21 cellular contexts compared by ENCODE assay signal in genomic region chr2:239775623-239776440, GRCh38.
DNase-seq lines count a peak whose midpoint lies in the region; ATAC-seq and TF ChIP-seq lines count a peak whose summit lies in the region.
"Had no signal": no experiment of that assay in that cellular context is flagged by ENCODE, and none has a peak within 500 bp of the region (broad histone marks: within the 10 kb centered on the region; RNA-seq: fewer than 3 reads in every experiment).

No MANE protein-coding gene starts in this region.

- DNase-seq in AG10803 (ENCODE audit: low read depth): peak; percentile 36
- DNase-seq in GM23248: peak; percentile 60
- peak; percentile 21 for DNase-seq in cerebellum (ENCODE audit: low spot score)
- DNase-seq in sigmoid colon: peak; percentile 33
- DNase-seq in NCI-H2029 (lab: John Stamatoyannopoulos, UW): no peak
- DNase-seq in caudate nucleus (lab: John Stamatoyannopoulos, UW): no peak
- no peak for DNase-seq in thyroid gland
- DNase-seq: activated CD4-positive, alpha-beta T cell treated with anti-CD3 and anti-CD28 coated beads, Interleukin-2, amount 10 ng/mL, durations not matched to agents 7 days and 5 days; activated effector memory CD4-positive, alpha-beta T cell treated with Interleukin-2 at 50 U/mL for 16 hours; AML-193; EL; foreskin melanocyte; kidney; NCI-H1436; NCI-H69; retina; stimulated activated CD4-positive, alpha-beta T cell treated with anti-CD3 and anti-CD28 coated beads, Interleukin-15, amount 100 ng/mL, for 24 hours had no signal

- H3K27me3 ChIP-seq in GM23248 (replicated peaks; ENCODE audit: insufficient read depth): peaks cover 10% of the 10 kb centered on the region; the same call in 1 of the 2 replicates
- peaks cover 0 to 2% (median 0%) of the 10 kb centered on the region in 3 donors for H3K27me3 ChIP-seq in sigmoid colon
- H3K27me3 ChIP-seq in thyroid gland: no peaks in the 10 kb centered on the region

- no peak for TF ChIP-seq EP300 in sigmoid colon (IDR thresholded peaks at IDR 0.05)

- no peaks in the 10 kb centered on the region for H3K9me3 ChIP-seq in GM23248 (ENCODE audit: low read depth)
- H3K9me3 ChIP-seq in sigmoid colon: peaks cover 0 to 7% (median 5%) of the 10 kb centered on the region in 4 donors
- no peaks in the 10 kb centered on the region for H3K9me3 ChIP-seq in thyroid gland

- H3K27ac ChIP-seq in GM23248: no peak overlapping the region
- no peak overlapping the region for H3K27ac ChIP-seq in sigmoid colon
- H3K27ac ChIP-seq in caudate nucleus (ENCODE audit: low read depth, low read length): no peak overlapping the region
- H3K27ac ChIP-seq in thyroid gland: no peak overlapping the region
- H3K27ac ChIP-seq: breast epithelium, epithelial cell of prostate had no signal

- 29 to 33% methylated on average over 21 of the region's 21 CpGs for WGBS in GM23248 (ENCODE audit: low coverage in 1 of 2, low lambda C conversion rate in 2 of 2, missing lambda C conversion rate in 2 of 2), 2 experiments
- 55 to 61% methylated on average over 21 of the region's 21 CpGs for WGBS in sigmoid colon, 2 donors
- WGBS in thyroid gland, 2 donors: 70 to 73% methylated on average over 21 of the region's 21 CpGs

- no peak overlapping the region for H3K9ac ChIP-seq in GM23248

- intact Hi-C loops in sigmoid colon (cut with DNase I): no loop called here
- intact Hi-C loops in thyroid gland (cut with DNase I): no loop called here

- TF ChIP-seq POLR2A in sigmoid colon (IDR thresholded peaks at IDR 0.05): no peak
- TF ChIP-seq POLR2A in thyroid gland (IDR thresholded peaks at IDR 0.05): no peak

- in situ Hi-C loops in GM23248 (cut with MboI): no loop called here

- no peaks in the 10 kb centered on the region for H3F3A ChIP-seq in GM23248 (ENCODE audit: insufficient read depth)

- H3K36me3 ChIP-seq in GM23248 (ENCODE audit: low read depth) (no peaks in the 10 kb centered on the region), sigmoid colon (no peaks in the 10 kb centered on the region), thyroid gland (no peaks in the 10 kb centered on the region)
- H3K36me3 ChIP-seq: breast epithelium had no signal

- no peak for ATAC-seq in HG03175 (IDR thresholded peaks at IDR 0.05; ENCODE audit: unreplicated experiment)
- ATAC-seq: Right ventricle myocardium inferior had no signal

- H3K4me1 ChIP-seq in GM23248 (ENCODE audit: insufficient read depth) (no peaks in the 10 kb centered on the region), sigmoid colon (no peaks in the 10 kb centered on the region), thyroid gland (no peaks in the 10 kb centered on the region)
- H3K4me1 ChIP-seq: breast epithelium had no signal

- no peaks in the 10 kb centered on the region for H4K20me1 ChIP-seq in GM23248 (ENCODE audit: insufficient read depth)

- no peaks in the 10 kb centered on the region for H3K9me2 ChIP-seq in GM23248 (ENCODE audit: insufficient read depth)

- no peak overlapping the region for H3K4me2 ChIP-seq in GM23248 (ENCODE audit: unreplicated experiment)

- no peak overlapping the region for H3K4me3 ChIP-seq in AG10803 (ENCODE audit: low read length)
- H3K4me3 ChIP-seq in GM23248: no peak overlapping the region
- H3K4me3 ChIP-seq in sigmoid colon: no peak overlapping the region
- H3K4me3 ChIP-seq in thyroid gland (replicated peaks in 1 of 3): no peak overlapping the region
- H3K4me3 ChIP-seq: breast epithelium had no signal

- no peaks in the 10 kb centered on the region for H3K79me2 ChIP-seq in GM23248 (ENCODE audit: insufficient read depth)

- no peak overlapping the region for H2AFZ ChIP-seq in GM23248

- TF ChIP-seq CTCF in AG10803 (conservative IDR thresholded peaks at IDR 0.05; ENCODE audit: low read length) (peak; percentile 2; the same call in 1 of the 2 replicates), sigmoid colon (IDR thresholded peaks at IDR 0.05) (no peak), thyroid gland (IDR thresholded peaks at IDR 0.05) (no peak)

Comparison
In these comparisons a context has a peak if more than half of its experiments do, and no peak if none do; other contexts are left out.
1. DNase-seq: peak in AG10803 (single experiment), GM23248 (single experiment), cerebellum (single experiment) and sigmoid colon (single experiment); none in NCI-H2029 (single experiment), caudate nucleus (0 of 61) and thyroid gland (0 of 2).